8 cellular contexts compared by ENCODE assay signal in the genomic region with DNA sequence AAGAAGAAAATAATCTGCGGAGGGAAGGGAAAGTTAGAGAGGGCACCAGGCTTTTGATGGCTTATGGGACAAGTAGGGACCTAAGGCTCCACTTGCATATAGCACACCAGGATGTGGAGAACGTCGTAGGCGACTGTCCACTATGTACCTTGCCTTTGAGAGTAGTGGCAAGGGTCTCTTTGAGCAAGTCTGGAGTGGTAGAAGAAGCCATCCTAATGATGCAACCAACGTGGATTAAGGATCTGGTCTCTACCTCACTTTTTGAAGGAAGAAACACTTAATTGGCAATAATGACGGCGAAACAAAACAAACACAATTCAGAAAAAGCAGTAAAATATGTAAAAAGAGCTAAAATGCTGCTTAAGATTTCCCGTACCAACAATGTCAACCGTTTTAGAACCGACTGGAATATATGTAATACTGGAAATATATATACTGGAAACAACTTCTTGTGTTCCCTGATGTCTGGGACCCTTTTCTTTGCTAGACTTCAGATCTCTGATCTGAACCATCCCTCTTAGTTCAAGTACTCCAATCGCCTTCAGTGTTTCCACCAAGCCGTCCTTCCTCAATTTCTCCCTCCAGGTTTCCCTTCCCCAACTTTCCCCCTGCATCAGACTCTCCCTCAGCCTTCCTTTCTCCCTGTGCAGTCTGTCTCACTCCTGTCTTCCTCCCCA. TPM values are rescaled to one million over a fixed set of nuclear protein-coding genes. Genes with fewer than 3 reads are reported as not detected.
DNase-seq lines count a peak whose midpoint lies in the region; ATAC-seq and TF ChIP-seq lines count a peak whose summit lies in the region.

No MANE protein-coding gene starts in this region.

- no peak for TF ChIP-seq CTCF in WERI-Rb-1 (IDR thresholded peaks at IDR 0.05; ENCODE audit: low read depth, low read length)
- no peak for TF ChIP-seq CTCF in glutamatergic neuron (IDR thresholded peaks at IDR 0.05; ENCODE audit: partially characterized antibody, unreplicated experiment)

- peaks cover 23% of the 10 kb centered on the region for H3K36me3 ChIP-seq in HAP-1 (replicated peaks)
- H3K36me3 ChIP-seq in WERI-Rb-1, result peaks cover 34% of the 10 kb centered on the region

- H3K27me3 ChIP-seq in HAP-1 (ENCODE audit: low read depth) (no peaks in the 10 kb centered on the region), WERI-Rb-1 (ENCODE audit: insufficient read depth, low read depth, severe bottlenecking) (no peaks in the 10 kb centered on the region)

- ATAC-seq in GM18498 (IDR thresholded peaks at IDR 0.05; ENCODE audit: unreplicated experiment), result no peak

- H3K4me1 ChIP-seq in HAP-1, result peaks cover 13% of the 10 kb centered on the region

- H3K9me3 ChIP-seq in HAP-1, result no peaks in the 10 kb centered on the region
- no peaks in the 10 kb centered on the region for H3K9me3 ChIP-seq in WERI-Rb-1 (ENCODE audit: severe bottlenecking)

- no peak for DNase-seq in HAP-1 (ENCODE audit: low spot score in 2 of 2)
- no peak for DNase-seq in WERI-Rb-1
- no peak for DNase-seq in glutamatergic neuron
- DNase-seq in NCI-H2107 treated with DMSO at 0.1 percent for 48 hours (lab: John Stamatoyannopoulos, UW; ENCODE audit: unreplicated experiment), result no peak
- no peak for DNase-seq in inferior parietal cortex (ENCODE audit: extremely low spot score)
- no peak for DNase-seq in SW480 (ENCODE audit: low spot score)

- peak overlapping the region; percentile 97 for H3K27ac Mint-ChIP-seq in glutamatergic neuron (ENCODE audit: unreplicated experiment)

- H3K27ac ChIP-seq in WERI-Rb-1 (peak overlapping the region; percentile 87), skin epidermis (peak overlapping the region; percentile 76 to 100 (median 98))

- peak overlapping the region; percentile 99 for H3K4me3 ChIP-seq in HAP-1
- peak overlapping the region; percentile 45 for H3K4me3 ChIP-seq in WERI-Rb-1 (ENCODE audit: low read depth, low read length)
- H3K4me3 ChIP-seq in skin epidermis, result peak overlapping the region; percentile 73 to 98 (median 90)

- H3K4me3 Mint-ChIP-seq in glutamatergic neuron (ENCODE audit: unreplicated experiment), result peak overlapping the region; percentile 97

- in situ Hi-C loops in HAP-1 (cut with MboI; ENCODE audit: low sequenced_read_pairs), result no loop called here

- peaks cover 11% of the 10 kb centered on the region for H3K9me3 Mint-ChIP-seq in glutamatergic neuron (ENCODE audit: unreplicated experiment)

- H3K4me1 Mint-ChIP-seq in glutamatergic neuron (ENCODE audit: low read depth, unreplicated experiment), result peaks cover 10% of the 10 kb centered on the region

- peaks cover 13% of the 10 kb centered on the region for H3K27me3 Mint-ChIP-seq in glutamatergic neuron (ENCODE audit: unreplicated experiment)

- peaks cover 4% of the 10 kb centered on the region for H3K36me3 Mint-ChIP-seq in glutamatergic neuron (ENCODE audit: unreplicated experiment)

RNA-seq across cellular contexts. Expression of gene KHDRBS1, which starts 0.8 kb away (rescaled TPM):
- total RNA-seq in glutamatergic neuron (ENCODE audit: unreplicated experiment), result 266 TPM

RNA-seq across cellular contexts. Expression of gene TMEM39B, which starts 59.9 kb away (rescaled TPM):
- total RNA-seq in glutamatergic neuron (ENCODE audit: unreplicated experiment), result 23.2 TPM

Comparison
In these comparisons a context has a peak if more than half of its experiments do, and no peak if none do; other contexts are left out.
1. H3K4me3 ChIP-seq: peak in every context shown above with its lines; median percentile 99 in HAP-1; 90 in skin epidermis; 45 in WERI-Rb-1.